19 cellular contexts compared by ENCODE assay signal in genomic region chr9:115643948-115644727, GRCh38.
A peak's percentile ranks its signal among the peaks of the same experiment; 100 is the strongest.
DNase-seq lines count a peak whose midpoint lies in the region; ATAC-seq, FAIRE-seq and TF ChIP-seq lines count a peak whose summit lies in the region.
"Had no signal": no experiment of that assay in that cellular context is flagged by ENCODE, and none has a peak within 500 bp of the region (broad histone marks: within the 10 kb centered on the region; RNA-seq: fewer than 3 reads in every experiment).

No MANE protein-coding gene starts in this region.

- H2AFZ ChIP-seq in ACC112 (ENCODE audit: low read length, unreplicated experiment): no peak overlapping the region
- H2AFZ ChIP-seq in keratinocyte (ENCODE audit: control insufficient read depth, low read length): no peak overlapping the region
- no peak overlapping the region for H2AFZ ChIP-seq in Karpas-422 (ENCODE audit: low read length)

- H3K36me3 ChIP-seq in ACC112 (ENCODE audit: insufficient read depth, low read length): no peaks in the 10 kb centered on the region
- no peaks in the 10 kb centered on the region for H3K36me3 ChIP-seq in keratinocyte (ENCODE audit: control insufficient read depth in 2 of 2, extremely low read depth in 1 of 2, insufficient read depth in 2 of 2, low read length in 2 of 2)
- no peaks in the 10 kb centered on the region for H3K36me3 ChIP-seq in Karpas-422 (ENCODE audit: insufficient read depth, low read length)
- no peaks in the 10 kb centered on the region for H3K36me3 ChIP-seq in heart left ventricle
- H3K36me3 ChIP-seq: BE2C had no signal

- intact Hi-C loops in heart left ventricle (cut with DNase I): no loop called here

- no peak overlapping the region for H3K4me3 ChIP-seq in ACC112 (ENCODE audit: low read depth, low read length)
- no peak overlapping the region for H3K4me3 ChIP-seq in keratinocyte (ENCODE audit: control insufficient read depth in 2 of 3, extremely low read depth in 1 of 3, insufficient read depth in 2 of 3, low read depth in 1 of 3, low read length in 3 of 3)
- H3K4me3 ChIP-seq in Karpas-422 (ENCODE audit: low read length): no peak overlapping the region
- no peak overlapping the region for H3K4me3 ChIP-seq in heart left ventricle

- no peaks in the 10 kb centered on the region for H3K27me3 ChIP-seq in ACC112 (ENCODE audit: insufficient read depth, low read length)
- H3K27me3 ChIP-seq in keratinocyte (ENCODE audit: control insufficient read depth, extremely low read depth, insufficient read depth, low read length): no peaks in the 10 kb centered on the region
- H3K27me3 ChIP-seq in Karpas-422 (ENCODE audit: low read length): no peaks in the 10 kb centered on the region
- peaks cover 0 to 2% (median 0%) of the 10 kb centered on the region in 9 donors for H3K27me3 ChIP-seq in heart left ventricle
- H3K27me3 ChIP-seq: BE2C had no signal

- H3K4me1 ChIP-seq in ACC112 (ENCODE audit: control insufficient read depth, insufficient read depth, low read length, unreplicated experiment) (peaks cover 56% of the 10 kb centered on the region), keratinocyte (ENCODE audit: control insufficient read depth, extremely low read depth, insufficient read depth, low read length) (peaks cover 24% of the 10 kb centered on the region), Karpas-422 (ENCODE audit: low read length) (no peaks in the 10 kb centered on the region), heart left ventricle (peaks cover 0 to under 1% (median 0%) of the 10 kb centered on the region in 12 donors)
- H3K4me1 ChIP-seq: BE2C, Caco-2 had no signal

- H3K9me3 ChIP-seq in keratinocyte (ENCODE audit: control insufficient read depth, low read depth, low read length) (no peaks in the 10 kb centered on the region), Karpas-422 (ENCODE audit: low read length) (no peaks in the 10 kb centered on the region), heart left ventricle (no peaks in the 10 kb centered on the region)
- H3K9me3 ChIP-seq: BE2C, Caco-2 had no signal

- H3K27ac ChIP-seq in ACC112 (ENCODE audit: low read depth, low read length): peak overlapping the region; percentile 96
- no peak overlapping the region for H3K27ac ChIP-seq in keratinocyte (ENCODE audit: control insufficient read depth, insufficient read depth, low read length)
- no peak overlapping the region for H3K27ac ChIP-seq in Karpas-422 (ENCODE audit: low read length)
- no peak overlapping the region for H3K27ac ChIP-seq in heart left ventricle
- H3K27ac ChIP-seq: HL-60 had no signal

- H3K4me2 ChIP-seq in keratinocyte (ENCODE audit: control insufficient read depth, extremely low read depth, insufficient read depth, low read depth, low read length): peak overlapping the region; percentile 1
- no peak overlapping the region for H3K4me2 ChIP-seq in Karpas-422 (ENCODE audit: low read depth, low read length, poor library complexity, severe bottlenecking)

- dilution Hi-C loops in keratinocyte (cut with MboI; ENCODE audit: extremely low pct_ligation_motif_present, low sequenced_read_pairs): no loop called here

- H3K79me2 ChIP-seq in ACC112 (ENCODE audit: control insufficient read depth, insufficient read depth, low read length, unreplicated experiment) (no peaks in the 10 kb centered on the region), keratinocyte (ENCODE audit: control insufficient read depth, insufficient read depth, low read length) (no peaks in the 10 kb centered on the region), Karpas-422 (ENCODE audit: low read length) (no peaks in the 10 kb centered on the region)

- peak; percentile 89 for ATAC-seq in esophagus mucosa
- no peak for ATAC-seq in heart left ventricle

- H3K9ac ChIP-seq in keratinocyte (ENCODE audit: control insufficient read depth, extremely low read depth, insufficient read depth, low read length) (no peak overlapping the region), Karpas-422 (ENCODE audit: low read length) (no peak overlapping the region)

- peak; percentile 48 for FAIRE-seq in keratinocyte (lab: Jason Lieb, UNC)

- 74 to 82% (median 79%) methylated on average over 4 of the region's 4 CpGs for WGBS in heart left ventricle, 4 donors

- H4K20me1 ChIP-seq in keratinocyte (ENCODE audit: control insufficient read depth, extremely low read depth, insufficient read depth, low read length) (no peaks in the 10 kb centered on the region), Karpas-422 (ENCODE audit: insufficient read depth, low read depth, low read length) (no peaks in the 10 kb centered on the region)

- no peak for TF ChIP-seq CTCF in keratinocyte (optimal IDR thresholded peaks at IDR 0.05 in 1 of 3, IDR thresholded peaks at IDR 0.05 in 1 of 3, conservative IDR thresholded peaks at IDR 0.05 in 1 of 3; ENCODE audit: extremely low read depth in 1 of 3, insufficient read depth in 2 of 3, low read length in 3 of 3)
- TF ChIP-seq CTCF in heart left ventricle (IDR thresholded peaks at IDR 0.05): no peak

- no peaks in the 10 kb centered on the region for H3K9me1 ChIP-seq in keratinocyte (ENCODE audit: control insufficient read depth, extremely low read depth, insufficient read depth, low read length)

- DNase-seq in amniotic epithelial cell (ENCODE audit: low read depth) (peak; percentile 81), keratinocyte (ENCODE audit: low read depth, low spot score) (no peak), Karpas-422 (no peak), heart left ventricle (no peak), COLO668 (lab: John Stamatoyannopoulos, UW; ENCODE audit: unreplicated experiment) (no peak)
- DNase-seq: BE2C; Caco-2; CD4-positive, CD25-positive, alpha-beta regulatory T cell; GDM1; H9; Kasumi-1; NCI-H1105; NCI-H2081 treated with DMSO at 0.1 percent for 48 hours; NCI-H510A; NCI-H748 treated with DMSO at 0.1 percent for 48 hours; SHP77 treated with DMSO at 0.1 percent for 48 hours had no signal

- no peaks in the 10 kb centered on the region for H3K9me2 ChIP-seq in Karpas-422 (replicated peaks; ENCODE audit: insufficient read depth, low read length)

- no peak for TF ChIP-seq POLR2A in heart left ventricle (IDR thresholded peaks at IDR 0.05)
